ENCODE assay signal across 17 cellular contexts in the genomic region with DNA sequence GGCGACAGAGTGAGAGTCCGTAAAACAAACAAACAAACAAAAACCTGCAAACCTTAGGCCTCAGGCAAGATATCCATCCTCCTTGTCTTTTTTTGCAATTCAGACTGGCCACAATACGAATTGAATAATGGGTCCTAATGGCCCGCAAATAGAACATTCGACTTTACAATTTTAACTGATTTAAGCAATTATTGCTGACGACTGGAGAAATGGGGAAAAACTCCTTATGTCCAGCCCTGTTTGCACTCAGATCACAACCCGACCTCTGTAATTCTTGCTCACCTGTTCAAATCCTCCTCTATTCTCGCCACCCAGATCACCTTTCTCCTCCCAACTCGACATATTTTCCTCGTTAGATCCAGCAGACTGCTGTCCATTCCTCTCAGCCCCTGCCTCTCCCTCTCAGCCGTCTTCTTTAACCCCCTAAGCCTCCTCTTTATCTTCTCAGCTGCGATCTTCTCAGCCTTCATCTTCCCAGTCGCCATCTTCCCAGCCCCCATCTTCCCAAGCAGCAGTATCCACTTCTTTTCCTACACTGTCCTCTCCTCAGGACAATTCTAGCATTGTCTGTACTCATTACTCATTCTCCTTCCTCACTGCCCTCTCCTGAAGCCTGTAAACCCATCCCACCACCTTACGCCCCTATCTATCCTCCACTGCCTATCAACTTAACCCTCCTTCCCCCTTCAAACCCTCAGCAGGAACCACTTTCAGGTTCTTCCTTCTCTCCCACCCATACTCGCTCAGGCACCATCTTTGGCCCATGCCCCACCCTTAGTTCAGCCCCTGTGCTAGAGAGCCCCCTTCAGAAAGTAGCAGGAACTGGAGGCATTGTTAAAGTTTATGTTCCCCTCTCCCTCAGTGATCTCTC.
DNase-seq lines count a peak whose midpoint lies in the region; ATAC-seq, FAIRE-seq and TF ChIP-seq lines count a peak whose summit lies in the region.
"Had no signal": no experiment of that assay in that cellular context is flagged by ENCODE, and none has a peak within 500 bp of the region (broad histone marks: within the 10 kb centered on the region; RNA-seq: fewer than 3 reads in every experiment).

No MANE protein-coding gene starts in this region.

- TF ChIP-seq CTCF in BE2C (IDR thresholded peaks at IDR 0.05; ENCODE audit: low read depth, low read length) (peak; percentile 44), H9 (conservative IDR thresholded peaks at IDR 0.05) (peak; percentile 63), OCI-LY3 (IDR thresholded peaks at IDR 0.05; ENCODE audit: low read depth, low read length) (peak; percentile 32; the same call in 1 of the 2 replicates), fibroblast of mammary gland (conservative IDR thresholded peaks at IDR 0.05; ENCODE audit: control insufficient read depth, insufficient read depth, low read depth, low read length) (peak; percentile 30)

- H2AFZ ChIP-seq in H9 (ENCODE audit: low read length) = peak overlapping the region; percentile 82
- H2AFZ ChIP-seq in OCI-LY3 (ENCODE audit: low read depth, low read length) = no peak overlapping the region

- H4K5ac ChIP-seq in H9 (ENCODE audit: insufficient read length, low read depth, low read length) = no peak overlapping the region

- no peak overlapping the region for H3K23ac ChIP-seq in H9 (ENCODE audit: insufficient read length, low read depth, low read length)

- no peak overlapping the region for H2BK15ac ChIP-seq in H9 (ENCODE audit: low read depth, low read length)

- no peak overlapping the region for H3K14ac ChIP-seq in H9 (ENCODE audit: insufficient read depth, low read length)

- no peak overlapping the region for H2BK12ac ChIP-seq in H9 (ENCODE audit: insufficient read length, low read depth, low read length)

- H3K4me3 ChIP-seq in BE2C (ENCODE audit: low read depth, low read length) (no peak overlapping the region), OCI-LY3 (ENCODE audit: low read length) (no peak overlapping the region), fibroblast of mammary gland (ENCODE audit: control insufficient read depth, low read depth, low read length) (no peak overlapping the region)
- H3K4me3 ChIP-seq: mucosa of descending colon had no signal

- H4K20me1 ChIP-seq in H9 (ENCODE audit: control insufficient read depth, insufficient read depth, insufficient read length) = no peaks in the 10 kb centered on the region
- no peaks in the 10 kb centered on the region for H4K20me1 ChIP-seq in OCI-LY3 (ENCODE audit: insufficient read depth, low read length)

- H3K4me3 Mint-ChIP-seq in H9 = no peak overlapping the region
- H3K4me3 Mint-ChIP-seq in activated T-cell treated with anti-CD3 and anti-CD28 coated beads, Interleukin-2, amount 50 U/mL, for 4 hours = no peak overlapping the region
- H3K4me3 Mint-ChIP-seq: activated CD4-positive, alpha-beta T cell treated with anti-CD3 and anti-CD28 coated beads, Interleukin-2, amount 10 ng/mL, durations not matched to agents 24 days and 14 days; stimulated activated naive CD8-positive, alpha-beta T cell treated with anti-CD3 and anti-CD28 coated beads, Interleukin-15, amount 100 ng/mL, for 72 hours had no signal

- no peaks in the 10 kb centered on the region for H3K4me1 ChIP-seq in BE2C
- no peaks in the 10 kb centered on the region; the same call in 1 of the 2 replicates for H3K4me1 ChIP-seq in H9 (ENCODE audit: insufficient read depth, low read length)
- H3K4me1 ChIP-seq in OCI-LY3 (ENCODE audit: low read length) = no peaks in the 10 kb centered on the region

- H2BK5ac ChIP-seq in H9 (ENCODE audit: insufficient read length, low read length) = no peak overlapping the region

- H3K27ac Mint-ChIP-seq in H9 = no peak overlapping the region
- H3K27ac Mint-ChIP-seq: activated CD4-positive, alpha-beta T cell treated with anti-CD3 and anti-CD28 coated beads, Interleukin-2, amount 10 ng/mL, durations not matched to agents 24 days and 14 days had no signal

- H2BK20ac ChIP-seq in H9 (ENCODE audit: low read depth, low read length, poor library complexity, severe bottlenecking) = no peak overlapping the region

- H4K8ac ChIP-seq in H9 (replicated peaks; ENCODE audit: insufficient read length, low read depth, low read length) = no peak overlapping the region

- no peak overlapping the region for H3K4ac ChIP-seq in H9 (ENCODE audit: low read depth, low read length)

- no peak overlapping the region for H3K18ac ChIP-seq in H9 (ENCODE audit: insufficient read length, low read depth, low read length)

- H3K36me3 ChIP-seq in BE2C = no peaks in the 10 kb centered on the region
- H3K36me3 ChIP-seq in OCI-LY3 (replicated peaks; ENCODE audit: low read depth, low read length) = no peaks in the 10 kb centered on the region

- no peak overlapping the region for H3K4me2 ChIP-seq in H9 (ENCODE audit: insufficient read depth, insufficient read length, low read length)
- H3K4me2 ChIP-seq in OCI-LY3 (ENCODE audit: low read length) = no peak overlapping the region

- H3K56ac ChIP-seq in H9 (ENCODE audit: insufficient read length, low read depth, low read length) = no peak overlapping the region

- no peak overlapping the region for H3K9ac ChIP-seq in H9 (ENCODE audit: extremely low read depth, insufficient read length, low read length)
- H3K9ac ChIP-seq in OCI-LY3 (ENCODE audit: low read length) = no peak overlapping the region

- H3K79me2 ChIP-seq in H9 (ENCODE audit: insufficient read depth, low read length) (no peaks in the 10 kb centered on the region), OCI-LY3 (ENCODE audit: low read length) (no peaks in the 10 kb centered on the region)

- no peak overlapping the region for H2AK5ac ChIP-seq in H9 (ENCODE audit: insufficient read length, low read length)

- ATAC-seq in activated T-cell treated with anti-CD3 and anti-CD28 coated beads, Interleukin-2, amount 50 U/mL, for 4 hours = no peak
- no peak for ATAC-seq in sciatic nerve
- ATAC-seq: mucosa of descending colon; stimulated activated naive CD8-positive, alpha-beta T cell treated with anti-CD3 and anti-CD28 coated beads, Interleukin-15, amount 100 ng/mL, for 72 hours had no signal

- H3K23me2 ChIP-seq in H9 (ENCODE audit: insufficient read length, low read depth, low read length, poor library complexity, severe bottlenecking) = no peaks in the 10 kb centered on the region

- no peaks in the 10 kb centered on the region for H3K27me3 ChIP-seq in BE2C
- no peaks in the 10 kb centered on the region for H3K27me3 ChIP-seq in H9 (ENCODE audit: insufficient read depth, low read length)
- H3K27me3 ChIP-seq in OCI-LY3 (ENCODE audit: low read depth, low read length) = no peaks in the 10 kb centered on the region

- no peak overlapping the region for H4K91ac ChIP-seq in H9 (ENCODE audit: insufficient read length, low read depth, low read length)

- H3K9me3 ChIP-seq in BE2C (no peaks in the 10 kb centered on the region), H9 (ENCODE audit: control insufficient read depth, low read depth, low read length) (no peaks in the 10 kb centered on the region), OCI-LY3 (ENCODE audit: insufficient read depth, low read length) (no peaks in the 10 kb centered on the region)
- H3K9me3 ChIP-seq: mucosa of descending colon had no signal

- H3K36me3 Mint-ChIP-seq in H9 (ENCODE audit: insufficient read depth in 1 of 3, low read depth in 3 of 3) = peaks cover 1 to 9% (median 2%) of the 10 kb centered on the region in 3 experiments; a peak in 3 of 7 replicates
- H3K36me3 Mint-ChIP-seq in activated T-cell treated with anti-CD3 and anti-CD28 coated beads, Interleukin-2, amount 50 U/mL, for 4 hours (ENCODE audit: insufficient read depth) = no peaks in the 10 kb centered on the region

- no peaks in the 10 kb centered on the region for H3K27me3 Mint-ChIP-seq in H9 (ENCODE audit: low read depth)
- H3K27me3 Mint-ChIP-seq in activated T-cell treated with anti-CD3 and anti-CD28 coated beads, Interleukin-2, amount 50 U/mL, for 4 hours (ENCODE audit: low read depth) = no peaks in the 10 kb centered on the region
- H3K27me3 Mint-ChIP-seq: activated CD4-positive, alpha-beta T cell treated with anti-CD3 and anti-CD28 coated beads, Interleukin-2, amount 10 ng/mL, durations not matched to agents 24 days and 14 days; stimulated activated naive CD8-positive, alpha-beta T cell treated with anti-CD3 and anti-CD28 coated beads, Interleukin-15, amount 100 ng/mL, for 72 hours had no signal

- H3K27ac ChIP-seq in H9 (ENCODE audit: insufficient read length, low read depth, low read length) (no peak overlapping the region), OCI-LY3 (ENCODE audit: low read length) (no peak overlapping the region)
- H3K27ac ChIP-seq: C4-2B had no signal

- no peak overlapping the region for H2BK120ac ChIP-seq in H9 (ENCODE audit: low read depth, low read length, poor library complexity, severe bottlenecking)

- no peak for FAIRE-seq in urothelium cell line (lab: Jason Lieb, UNC)

- H3K4me1 Mint-ChIP-seq in H9 = peaks cover 21 to 25% of the 10 kb centered on the region in 2 experiments
- no peaks in the 10 kb centered on the region for H3K4me1 Mint-ChIP-seq in activated T-cell treated with anti-CD3 and anti-CD28 coated beads, Interleukin-2, amount 50 U/mL, for 4 hours (ENCODE audit: low read depth)
- H3K4me1 Mint-ChIP-seq: activated CD4-positive, alpha-beta T cell treated with anti-CD3 and anti-CD28 coated beads, Interleukin-2, amount 10 ng/mL, durations not matched to agents 24 days and 14 days; stimulated activated naive CD8-positive, alpha-beta T cell treated with anti-CD3 and anti-CD28 coated beads, Interleukin-15, amount 100 ng/mL, for 72 hours had no signal

- no peak overlapping the region for H3T11ph ChIP-seq in H9 (ENCODE audit: low read length)

- H3K9me3 Mint-ChIP-seq in H9 = peaks cover 2 to 3% of the 10 kb centered on the region in 2 experiments; a peak in 1 of 5 replicates
- H3K9me3 Mint-ChIP-seq in activated T-cell treated with anti-CD3 and anti-CD28 coated beads, Interleukin-2, amount 50 U/mL, for 4 hours = no peaks in the 10 kb centered on the region
- H3K9me3 Mint-ChIP-seq: activated CD4-positive, alpha-beta T cell treated with anti-CD3 and anti-CD28 coated beads, Interleukin-2, amount 10 ng/mL, durations not matched to agents 24 days and 14 days; stimulated activated naive CD8-positive, alpha-beta T cell treated with anti-CD3 and anti-CD28 coated beads, Interleukin-15, amount 100 ng/mL, for 72 hours had no signal

- H3K79me1 ChIP-seq in H9 (ENCODE audit: insufficient read depth, low read depth, low read length, poor library complexity, severe bottlenecking) = no peaks in the 10 kb centered on the region

- 100% methylated on average over 2 of the region's 15 CpGs for WGBS in H9 (ENCODE audit: extremely low coverage, insufficient read length, low lambda C conversion rate)

- peak; percentile 24 for DNase-seq in BE2C
- DNase-seq in H9 = peak; percentile 41
- DNase-seq in fibroblast of mammary gland (ENCODE audit: low read depth) = no peak
- no peak for DNase-seq in urothelium cell line (ENCODE audit: low spot score)
- DNase-seq in activated T-cell treated with anti-CD3 and anti-CD28 coated beads, Interleukin-2, amount 50 U/mL, for 4 hours = no peak
- no peak for DNase-seq in sciatic nerve (ENCODE audit: low spot score)
- DNase-seq in activated T-cell treated with anti-CD3 and anti-CD28 coated beads for 4 hours = no peak
- DNase-seq: activated CD4-positive, alpha-beta T cell treated with anti-CD3 and anti-CD28 coated beads, Interleukin-2, amount 10 ng/mL, durations not matched to agents 24 days and 14 days; activated naive CD4-positive, alpha-beta T cell treated with Interleukin-2 at 50 U/mL for 16 hours; central memory CD4-positive, alpha-beta T cell; mucosa of descending colon; NCI-H1105; NCI-H524 treated with DMSO at 0.1 percent for 48 hours; stimulated activated CD4-positive, alpha-beta T cell treated with anti-CD3 and anti-CD28 coated beads, Interleukin-4, amount 100 ng/mL, for 24 hours; stimulated activated naive CD8-positive, alpha-beta T cell treated with anti-CD3 and anti-CD28 coated beads, Interleukin-15, amount 100 ng/mL, for 72 hours had no signal

- intact Hi-C loops in sciatic nerve (cut with DNase I) = no loop called here

Comparison
In these comparisons a context has a peak if more than half of its experiments do, and no peak if none do; other contexts are left out.
1. DNase-seq: peak in BE2C (single experiment) and H9 (single experiment); none in fibroblast of mammary gland (single experiment), urothelium cell line (single experiment), activated T-cell treated with anti-CD3 and anti-CD28 coated beads, Interleukin-2, amount 50 U/mL, for 4 hours (single experiment), sciatic nerve (single experiment) and activated T-cell treated with anti-CD3 and anti-CD28 coated beads for 4 hours (single experiment).
2. Peak in every context shown above with its lines, with median percentiles within 50 percentile points of each other: CTCF ChIP-seq.